In the genomic region with DNA sequence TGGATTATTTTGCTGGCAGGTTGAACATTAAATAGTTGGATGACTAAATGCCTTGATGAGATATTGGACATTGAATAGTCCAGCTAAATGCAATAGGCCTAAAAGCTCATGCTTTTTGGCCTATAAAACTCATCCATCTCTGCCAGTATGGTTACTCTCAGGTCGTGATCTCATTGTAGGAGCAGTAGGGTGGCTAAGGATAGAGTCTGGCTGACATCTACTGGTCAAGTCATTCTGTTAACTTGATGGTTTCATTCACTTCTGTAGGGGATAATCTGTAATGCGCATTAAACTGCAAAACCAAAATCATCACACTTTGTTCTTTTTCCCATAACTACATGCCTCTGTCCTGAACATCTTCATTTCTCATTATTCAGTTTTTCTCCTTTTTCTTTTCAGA, we compare ENCODE assay signal across 8 cellular contexts.
A peak's percentile ranks its signal among the peaks of the same experiment; 100 is the strongest.
DNase-seq lines count a peak whose midpoint lies in the region; ATAC-seq and TF ChIP-seq lines count a peak whose summit lies in the region.

No MANE protein-coding gene starts in this region.

- 20 to 44% methylated on average over 2 of the region's 2 CpGs for WGBS in sigmoid colon, 2 donors

- peak; percentile 1 for DNase-seq in NCI-H460 (ENCODE audit: extremely low read depth, low read depth)
- DNase-seq in dermis microvascular lymphatic vessel endothelial cell (ENCODE audit: low read depth in 2 of 2): peak; percentile 16 to 53
- no peak for DNase-seq in sigmoid colon
- DNase-seq in NCI-H526 treated with DMSO at 0.1 percent for 48 hours (lab: John Stamatoyannopoulos, UW): no peak
- DNase-seq in mesothelial cell of epicardium (ENCODE audit: low spot score in 2 of 2, unreplicated experiment in 2 of 2): no peak

- no peaks in the 10 kb centered on the region for H3K4me1 ChIP-seq in sigmoid colon

- H3K9me3 Mint-ChIP-seq in mesothelial cell of epicardium: no peaks in the 10 kb centered on the region

- no peak overlapping the region for H3K4me3 Mint-ChIP-seq in mesothelial cell of epicardium

- ATAC-seq in GM18502 (IDR thresholded peaks at IDR 0.05; ENCODE audit: poor library complexity, unreplicated experiment): peak; percentile 57
- no peak for ATAC-seq in GM19023 (IDR thresholded peaks at IDR 0.05; ENCODE audit: unreplicated experiment)
- ATAC-seq in HG03159 (IDR thresholded peaks at IDR 0.05; ENCODE audit: unreplicated experiment): no peak

- H3K9me3 ChIP-seq in sigmoid colon: no peaks in the 10 kb centered on the region

- intact Hi-C loops in sigmoid colon (cut with DNase I): loop anchor here (2.0 kb wide), 1 partner anchor 440 kb away; the partner anchor contains the start of gene GIMD1

- no peaks in the 10 kb centered on the region for H3K36me3 Mint-ChIP-seq in mesothelial cell of epicardium

- H3K36me3 ChIP-seq in sigmoid colon: no peaks in the 10 kb centered on the region

- no peaks in the 10 kb centered on the region for H3K27me3 ChIP-seq in sigmoid colon

- no peak overlapping the region for H3K4me3 ChIP-seq in sigmoid colon

- no peaks in the 10 kb centered on the region for H3K27me3 Mint-ChIP-seq in mesothelial cell of epicardium (ENCODE audit: low read depth)

- no peak overlapping the region for H3K27ac Mint-ChIP-seq in mesothelial cell of epicardium

- peak; percentile 11 to 59 (median 35) for TF ChIP-seq CTCF in sigmoid colon (IDR thresholded peaks at IDR 0.05)
- TF ChIP-seq CTCF in mesothelial cell of epicardium (IDR thresholded peaks at IDR 0.05; ENCODE audit: unreplicated experiment): no peak

- no peak overlapping the region for H3K27ac ChIP-seq in sigmoid colon

- TF ChIP-seq EP300 in sigmoid colon (IDR thresholded peaks at IDR 0.05): no peak

- peaks cover 3% of the 10 kb centered on the region for H3K4me1 Mint-ChIP-seq in mesothelial cell of epicardium

- TF ChIP-seq POLR2A in sigmoid colon (IDR thresholded peaks at IDR 0.05): no peak

Comparison
In these comparisons a context has a peak if more than half of its experiments do, and no peak if none do; other contexts are left out.
1. DNase-seq: peak in NCI-H460 (single experiment) and dermis microvascular lymphatic vessel endothelial cell (2 of 2); none in sigmoid colon (single experiment), NCI-H526 treated with DMSO at 0.1 percent for 48 hours (single experiment) and mesothelial cell of epicardium (0 of 2).